7 cellular contexts compared by ENCODE assay signal in genomic region chr11:76152086-76152658, GRCh38. TPM values are rescaled to one million over a fixed set of nuclear protein-coding genes. Genes with fewer than 3 reads are reported as not detected.
DNase-seq lines count a peak whose midpoint lies in the region; ATAC-seq and TF ChIP-seq lines count a peak whose summit lies in the region.

No MANE protein-coding gene starts in this region.

- TF ChIP-seq CTCF in Peyer's patch (IDR thresholded peaks at IDR 0.05) = peak; percentile 80 to 98 (median 94)

- peak overlapping the region in 1 of 4 donors; percentile 49 for H3K27ac ChIP-seq in Peyer's patch

- H3K4me1 ChIP-seq in Peyer's patch = peaks cover 8 to 17% (median 12%) of the 10 kb centered on the region in 4 donors

- H3K9me3 ChIP-seq in Peyer's patch = no peaks in the 10 kb centered on the region

- no peaks in the 10 kb centered on the region for H3K27me3 ChIP-seq in Peyer's patch

- no peaks in the 10 kb centered on the region for H3K36me3 ChIP-seq in Peyer's patch

- peak overlapping the region; percentile 7 to 48 (median 46) for H3K4me3 ChIP-seq in Peyer's patch

- TF ChIP-seq POLR2A in Peyer's patch (IDR thresholded peaks at IDR 0.05) = no peak

- DNase-seq in Peyer's patch = peak; percentile 86 to 95 (median 91)
- DNase-seq in activated effector memory CD4-positive, alpha-beta T cell treated with anti-CD3 and anti-CD28 coated beads, Interleukin-2, amount 50 U/mL, for 16 hours = peak; percentile 93
- DNase-seq in germinal center (ENCODE audit: low spot score) = peak; percentile 83
- DNase-seq in occipital lobe (lab: John Stamatoyannopoulos, UW) = peak; percentile 47
- DNase-seq in superior temporal gyrus (ENCODE audit: extremely low spot score) = peak; percentile 89

- peak; percentile 49 for ATAC-seq in GM18520 (IDR thresholded peaks at IDR 0.05; ENCODE audit: unreplicated experiment)
- peak; percentile 57 for ATAC-seq in HG03066 (IDR thresholded peaks at IDR 0.05; ENCODE audit: low read depth, unreplicated experiment)

RNA-seq across cellular contexts. Expression of gene WNT11, which starts 54.1 kb away (rescaled TPM):
- total RNA-seq in Peyer's patch = 1 to 10 TPM; 6.6 to 7.5 (median 6.9) TPM
- 4.4 TPM for total RNA-seq in occipital lobe
